In the genomic region with DNA sequence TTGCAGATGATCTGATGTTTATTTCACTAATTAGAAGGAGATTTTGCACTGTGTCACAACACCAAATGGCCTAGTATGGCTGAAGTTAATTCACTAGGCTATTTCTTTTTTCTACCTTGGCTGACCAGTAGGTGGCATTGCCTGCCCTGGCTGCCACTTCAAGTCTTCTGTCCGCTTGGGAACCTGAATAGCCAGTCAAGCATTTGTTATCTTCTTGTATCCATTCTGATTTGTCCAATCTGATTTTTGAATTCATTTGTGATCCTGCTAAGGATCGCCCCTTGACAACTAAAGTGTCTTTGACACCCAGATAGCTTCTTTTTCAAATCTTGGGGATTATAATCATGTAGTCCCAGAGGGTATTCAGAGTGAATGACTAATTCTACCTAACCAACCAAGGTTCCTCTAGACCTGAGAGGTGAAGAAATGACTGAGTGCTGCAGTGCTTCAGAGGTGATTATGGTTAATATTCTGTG, we compare ENCODE assay signal across 8 cellular contexts.
A peak's percentile ranks its signal among the peaks of the same experiment; 100 is the strongest.
DNase-seq lines count a peak whose midpoint lies in the region; ATAC-seq and TF ChIP-seq lines count a peak whose summit lies in the region.

No MANE protein-coding gene starts in this region.

- H3K9me3 ChIP-seq in DOHH2 (ENCODE audit: control insufficient read depth, insufficient read depth, low read length) (no peaks in the 10 kb centered on the region), osteoblast (ENCODE audit: low read depth, low read length) (no peaks in the 10 kb centered on the region)

- H3K4me1 ChIP-seq in DOHH2 (ENCODE audit: control insufficient read depth, low read length) (no peaks in the 10 kb centered on the region), osteoblast (ENCODE audit: insufficient read depth, low read length) (peaks cover 17% of the 10 kb centered on the region)

- no peak overlapping the region for H2AFZ ChIP-seq in osteoblast (ENCODE audit: low read length)

- H3K27me3 ChIP-seq in DOHH2 (ENCODE audit: control insufficient read depth, low read length) (no peaks in the 10 kb centered on the region), osteoblast (ENCODE audit: insufficient read depth, low read length) (no peaks in the 10 kb centered on the region)

- H4K20me1 ChIP-seq in DOHH2 (ENCODE audit: control insufficient read depth, insufficient read depth, low read depth, low read length) (no peaks in the 10 kb centered on the region), osteoblast (ENCODE audit: insufficient read depth, low read length) (no peaks in the 10 kb centered on the region)

- peaks cover 16% of the 10 kb centered on the region for H3K4me1 Mint-ChIP-seq in activated CD4-positive, alpha-beta memory T cell treated with anti-CD3 and anti-CD28 coated beads for 36 hours (ENCODE audit: low read depth)

- intact Hi-C loops in activated CD4-positive, alpha-beta memory T cell treated with anti-CD3 and anti-CD28 coated beads for 36 hours (cut with micrococcal nuclease): loop anchor here (1.0 to 2.0 kb wide), 3 partner anchors 460 to 531 kb away; no protein-coding TSS in a partner anchor
- intact Hi-C loops in posterior vena cava (cut with DNase I): no loop called here

- no peaks in the 10 kb centered on the region for H3K79me2 ChIP-seq in DOHH2 (ENCODE audit: control insufficient read depth, low read length)
- H3K79me2 ChIP-seq in osteoblast (ENCODE audit: insufficient read depth, low read length): no peaks in the 10 kb centered on the region

- CTCF ChIA-PET in activated CD4-positive, alpha-beta memory T cell treated with anti-CD3 and anti-CD28 coated beads for 36 hours (lab: Charles Lee): interaction anchor here (0.9 to 3.1 kb wide), 7 partner anchors 10 to 531 kb away, joined by 3 to 19 read pairs (median 6); no protein-coding TSS in a partner anchor

- ATAC-seq in GM19395 (IDR thresholded peaks at IDR 0.05; ENCODE audit: unreplicated experiment): peak; percentile 83
- ATAC-seq in HG03280 (IDR thresholded peaks at IDR 0.05; ENCODE audit: unreplicated experiment): peak; percentile 72

- H3K36me3 Mint-ChIP-seq in activated CD4-positive, alpha-beta memory T cell treated with anti-CD3 and anti-CD28 coated beads for 36 hours: no peaks in the 10 kb centered on the region

- DNase-seq in NCI-H460 (ENCODE audit: extremely low read depth, low read depth) (peak; percentile 47), foreskin melanocyte (peak; percentile 35), osteoblast (ENCODE audit: insufficient read length, low spot score, missing footprints) (no peak), posterior vena cava (ENCODE audit: low spot score) (no peak)
- DNase-seq in activated CD4-positive, alpha-beta memory T cell treated with anti-CD3 and anti-CD28 coated beads for 36 hours: peak; percentile 50

- H3K9me3 Mint-ChIP-seq in activated CD4-positive, alpha-beta memory T cell treated with anti-CD3 and anti-CD28 coated beads for 36 hours: no peaks in the 10 kb centered on the region

- no peak overlapping the region for H3K27ac Mint-ChIP-seq in activated CD4-positive, alpha-beta memory T cell treated with anti-CD3 and anti-CD28 coated beads for 36 hours

- H3K4me2 ChIP-seq in DOHH2 (ENCODE audit: low read length): no peak overlapping the region
- no peak overlapping the region for H3K4me2 ChIP-seq in osteoblast (ENCODE audit: insufficient read depth, low read length)

- H3K9me2 ChIP-seq in DOHH2 (replicated peaks; ENCODE audit: control insufficient read depth, low read length): no peaks in the 10 kb centered on the region

- H3K4me3 ChIP-seq in DOHH2 (ENCODE audit: low read length) (no peak overlapping the region), osteoblast (ENCODE audit: insufficient read depth, low read length) (no peak overlapping the region)

- no peak overlapping the region for H3K27ac ChIP-seq in DOHH2 (ENCODE audit: low read depth, low read length)
- H3K27ac ChIP-seq in osteoblast (ENCODE audit: low read depth, low read length): no peak overlapping the region

- H3K36me3 ChIP-seq in DOHH2 (ENCODE audit: control insufficient read depth, low read length) (no peaks in the 10 kb centered on the region), osteoblast (ENCODE audit: insufficient read depth, low read length) (no peaks in the 10 kb centered on the region)

- H3F3A ChIP-seq in DOHH2 (ENCODE audit: control insufficient read depth, insufficient read depth): no peaks in the 10 kb centered on the region

- POLR2A ChIA-PET in activated CD4-positive, alpha-beta memory T cell treated with anti-CD3 and anti-CD28 coated beads for 36 hours (lab: Charles Lee): no interaction called here

- H3K4me3 Mint-ChIP-seq in activated CD4-positive, alpha-beta memory T cell treated with anti-CD3 and anti-CD28 coated beads for 36 hours: no peak overlapping the region

- peak; percentile 88 for TF ChIP-seq CTCF in DOHH2 (IDR thresholded peaks at IDR 0.05; ENCODE audit: low read depth, low read length, poor library complexity, severe bottlenecking)
- TF ChIP-seq CTCF in osteoblast (IDR thresholded peaks at IDR 0.05; ENCODE audit: extremely low read depth, low read depth, low read length): peak; percentile 95

- H3K27me3 Mint-ChIP-seq in activated CD4-positive, alpha-beta memory T cell treated with anti-CD3 and anti-CD28 coated beads for 36 hours: no peaks in the 10 kb centered on the region

Comparison
In these comparisons a context has a peak if more than half of its experiments do, and no peak if none do; other contexts are left out.
1. DNase-seq: peak in NCI-H460 (single experiment), activated CD4-positive, alpha-beta memory T cell treated with anti-CD3 and anti-CD28 coated beads for 36 hours (single experiment) and foreskin melanocyte (single experiment); none in osteoblast (single experiment) and posterior vena cava (single experiment).